17 cellular contexts compared by ENCODE assay signal in genomic region chr13:72884111-72884510, GRCh38.
"Had no signal": no experiment of that assay in that cellular context is flagged by ENCODE, and none has a peak within 500 bp of the region (broad histone marks: within the 10 kb centered on the region; RNA-seq: fewer than 3 reads in every experiment).

No MANE protein-coding gene starts in this region.

- H3K4me1 ChIP-seq: gastrocnemius medialis, heart right ventricle, left lung, lower lobe of right lung, psoas muscle, thyroid gland had no signal

- DNase-seq: gastrocnemius medialis; heart right ventricle; hypothalamus; left lung; lower lobe of right lung; naive B cell; nephron progenitor cell; psoas muscle; stimulated activated CD4-positive, alpha-beta T cell treated with anti-CD3 and anti-CD28 coated beads, Interleukin-12 subunit alpha, Interleukin-12 subunit beta, amount 100 ng/mL, for 4 hours; stimulated activated naive CD4-positive, alpha-beta T cell; thyroid gland had no signal

- H3K27me3 Mint-ChIP-seq: central memory CD8-positive, alpha-beta T cell; memory B cell; naive B cell; type B pancreatic cell had no signal

- H3K4me3 Mint-ChIP-seq: central memory CD8-positive, alpha-beta T cell; memory B cell; mesothelial cell of epicardium; naive B cell; nephron progenitor cell; type B pancreatic cell had no signal

- H3K4me1 Mint-ChIP-seq: memory B cell, naive B cell, nephron progenitor cell had no signal

- ATAC-seq: gastrocnemius medialis, heart right ventricle, left lung, lower lobe of right lung, psoas muscle, sciatic nerve had no signal

- H3K9me3 Mint-ChIP-seq: central memory CD8-positive, alpha-beta T cell; memory B cell had no signal

- H3K27ac ChIP-seq: gastrocnemius medialis, heart right ventricle, left lung, lower lobe of right lung, psoas muscle, skin epidermis, thyroid gland had no signal

- H3K9me3 ChIP-seq: gastrocnemius medialis, lower lobe of right lung, psoas muscle, thyroid gland had no signal

- H3K27me3 ChIP-seq: gastrocnemius medialis, heart right ventricle, left lung, thyroid gland had no signal

- H3K36me3 ChIP-seq: gastrocnemius medialis, left lung, thyroid gland had no signal

- H3K27ac Mint-ChIP-seq: memory B cell, mesothelial cell of epicardium, naive B cell, nephron progenitor cell, type B pancreatic cell had no signal

- H3K4me3 ChIP-seq: gastrocnemius medialis, heart right ventricle, left lung, lower lobe of right lung, psoas muscle, skin epidermis, thyroid gland had no signal
